In genomic region chr6:42510795-42511194, GRCh38 we compare ENCODE assay signal across 16 cellular contexts.
"Had no signal": no experiment of that assay in that cellular context is flagged by ENCODE, and none has a peak within 500 bp of the region (broad histone marks: within the 10 kb centered on the region; RNA-seq: fewer than 3 reads in every experiment).

No MANE protein-coding gene starts in this region.

- H3K4me3 ChIP-seq: gastroesophageal sphincter, heart right ventricle, lung, right atrium auricular region, tibial nerve had no signal

- DNase-seq: activated CD4-positive, alpha-beta T cell treated with anti-CD3 and anti-CD28 coated beads, Interleukin-2, amount 10 ng/mL, durations not matched to agents 7 days and 5 days; activated CD8-positive, alpha-beta memory T cell treated with anti-CD3 and anti-CD28 coated beads, Interleukin-2, amount 50 U/mL, for 48 hours; activated naive CD8-positive, alpha-beta T cell treated with anti-CD3 and anti-CD28 coated beads for 36 hours; central memory CD4-positive, alpha-beta T cell; cortex of kidney; effector CD4-positive, alpha-beta T cell; erythroblast; heart right ventricle; stimulated activated CD4-positive, alpha-beta T cell treated with anti-CD3 and anti-CD28 coated beads, Interleukin-4, amount 100 ng/mL, for 4 hours; stimulated activated CD8-positive, alpha-beta memory T cell treated with anti-CD3 and anti-CD28 coated beads, Interleukin-4, amount 100 ng/mL, for 48 hours; stimulated activated naive CD4-positive, alpha-beta T cell treated with Interleukin-2 at 50 U/mL for 16 hours; substantia nigra had no signal

- H3K9me3 ChIP-seq: gastroesophageal sphincter, heart right ventricle, right atrium auricular region, tibial nerve had no signal

- H3K36me3 ChIP-seq: gastroesophageal sphincter, heart right ventricle, right atrium auricular region, tibial nerve had no signal

- H3K27ac ChIP-seq: gastroesophageal sphincter, heart right ventricle, right atrium auricular region, tibial nerve had no signal

- H3K27me3 ChIP-seq: gastroesophageal sphincter, heart right ventricle, right atrium auricular region, tibial nerve had no signal

- ATAC-seq: gastroesophageal sphincter, heart right ventricle had no signal

- H3K4me1 ChIP-seq: gastroesophageal sphincter, right atrium auricular region, tibial nerve had no signal
